10 cellular contexts compared by ENCODE assay signal in the genomic region with DNA sequence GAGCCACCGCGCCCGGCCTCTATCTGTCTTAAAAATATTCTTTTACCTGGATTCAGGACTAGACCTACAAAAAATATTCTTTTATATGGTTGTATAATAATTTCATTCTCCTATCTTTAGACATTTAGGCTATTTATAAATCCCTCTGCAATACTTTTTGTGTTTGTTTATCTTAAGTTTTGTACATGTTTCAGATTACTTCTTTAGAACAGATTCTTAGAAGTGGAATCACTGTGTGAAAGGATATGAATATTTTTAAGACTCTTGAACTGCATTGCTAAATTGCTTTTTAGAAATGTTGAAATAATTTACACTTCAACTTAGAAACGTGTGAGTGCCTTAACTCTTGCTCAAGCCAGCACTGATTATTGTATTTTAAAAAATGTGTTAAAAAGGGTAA.
"Had no signal": no experiment of that assay in that cellular context is flagged by ENCODE, and none has a peak within 500 bp of the region (broad histone marks: within the 10 kb centered on the region; RNA-seq: fewer than 3 reads in every experiment).

No MANE protein-coding gene starts in this region.

- H3K9ac ChIP-seq: GM23248, KMS-11 had no signal

- H3K4me3 ChIP-seq: GM23248, HAP-1 had no signal

- H2AFZ ChIP-seq: GM23248 had no signal

- H3K9me3 ChIP-seq: HAP-1 had no signal

- H3K4me1 ChIP-seq: HAP-1 had no signal

- H3K27ac ChIP-seq: GM23248, HL-60, KMS-11 had no signal

- H3K36me3 ChIP-seq: HAP-1 had no signal

- H3K4me2 ChIP-seq: KMS-11 had no signal

- ATAC-seq: HCT116, HepG2 had no signal

- DNase-seq: GM23248, GOT3, H7, HFFc6, KBM-7 had no signal
